8 cellular contexts compared by ENCODE assay signal in the genomic region with DNA sequence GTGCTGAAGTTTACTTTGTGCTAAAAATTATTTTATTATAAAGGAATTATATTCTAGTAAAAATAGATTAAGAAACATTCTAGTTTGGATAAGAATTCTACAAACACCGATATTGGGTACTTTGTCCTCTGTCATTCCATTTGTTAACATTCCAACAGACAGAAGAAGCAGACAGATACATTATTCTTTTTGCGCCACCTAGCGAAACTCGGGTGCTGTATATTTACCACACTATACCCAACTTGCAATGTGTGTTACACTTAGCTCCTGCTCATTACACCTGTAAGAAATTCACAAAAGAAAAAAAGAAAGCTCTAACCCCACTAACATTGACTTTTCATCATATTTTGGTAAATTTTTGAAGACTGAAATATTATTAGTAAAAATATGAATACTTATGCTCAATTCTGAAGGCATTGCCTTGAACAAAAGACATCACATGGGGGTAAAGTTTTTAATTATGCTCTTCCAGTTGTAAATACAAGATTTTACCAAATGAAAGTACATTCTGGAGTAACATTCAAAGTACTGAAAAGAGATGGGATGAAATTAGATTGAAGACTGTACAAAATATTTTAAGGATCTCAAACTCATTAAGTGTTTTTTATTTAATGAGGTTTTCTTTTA.
A peak's percentile ranks its signal among the peaks of the same experiment; 100 is the strongest.
DNase-seq lines count a peak whose midpoint lies in the region; ATAC-seq, FAIRE-seq and TF ChIP-seq lines count a peak whose summit lies in the region.

No MANE protein-coding gene starts in this region.

- H2AFZ ChIP-seq in OCI-LY7 (ENCODE audit: low read length): no peak overlapping the region

- H4K20me1 ChIP-seq in OCI-LY7 (ENCODE audit: insufficient read depth, low read length): no peaks in the 10 kb centered on the region

- no peaks in the 10 kb centered on the region for H3K36me3 ChIP-seq in OCI-LY7 (ENCODE audit: insufficient read depth, low read length)
- no peaks in the 10 kb centered on the region for H3K36me3 ChIP-seq in right atrium auricular region
- no peaks in the 10 kb centered on the region for H3K36me3 ChIP-seq in effector memory CD4-positive, alpha-beta T cell (ENCODE audit: control insufficient read depth, insufficient read depth, low read length)

- intact Hi-C loops in OCI-LY7 (cut with micrococcal nuclease; ENCODE audit: unreplicated experiment): loop anchor here (2.0 to 10.0 kb wide), 5 partner anchors 98 to 820 kb away; no protein-coding TSS in a partner anchor

- ATAC-seq in GM21526 (IDR thresholded peaks at IDR 0.05; ENCODE audit: low FRiP score, unreplicated experiment): peak; percentile 98

- H3K9me3 ChIP-seq in OCI-LY7 (ENCODE audit: low read length) (no peaks in the 10 kb centered on the region), right atrium auricular region (no peaks in the 10 kb centered on the region)
- H3K9me3 ChIP-seq in effector memory CD4-positive, alpha-beta T cell (ENCODE audit: control insufficient read depth, low read length): no peaks in the 10 kb centered on the region

- H3K27ac ChIP-seq in OCI-LY7 (ENCODE audit: low read depth, low read length, poor library complexity, severe bottlenecking) (no peak overlapping the region), right atrium auricular region (no peak overlapping the region)
- no peak overlapping the region for H3K27ac ChIP-seq in effector memory CD4-positive, alpha-beta T cell (ENCODE audit: insufficient read depth, low read length, poor library complexity, severe bottlenecking)

- POLR2A ChIA-PET in OCI-LY7 (lab: Charles Lee): interaction anchor here (0.6 to 1.3 kb wide), 6 partner anchors 8 to 810 kb away, joined by 3 to 8 read pairs (median 3); no protein-coding TSS in a partner anchor

- FAIRE-seq in G401.6 (lab: Jason Lieb, UNC): peak; percentile 97

- no peaks in the 10 kb centered on the region for H3K4me1 ChIP-seq in OCI-LY7 (ENCODE audit: insufficient read depth, low read length, poor library complexity, severe bottlenecking)
- H3K4me1 ChIP-seq in right atrium auricular region: no peaks in the 10 kb centered on the region
- no peaks in the 10 kb centered on the region for H3K4me1 ChIP-seq in effector memory CD4-positive, alpha-beta T cell (ENCODE audit: control insufficient read depth, insufficient read depth, low read length, poor library complexity, severe bottlenecking)

- peak; percentile 98 for TF ChIP-seq CTCF in OCI-LY7 (conservative IDR thresholded peaks at IDR 0.05; ENCODE audit: low read length)
- TF ChIP-seq CTCF in right atrium auricular region (IDR thresholded peaks at IDR 0.05): peak; percentile 66 to 83
- peak; percentile 75 for TF ChIP-seq CTCF in retinal pigment epithelial cell (conservative IDR thresholded peaks at IDR 0.05; ENCODE audit: low read depth, low read length)

- peak; percentile 87 for DNase-seq in HT-29 (ENCODE audit: low spot score)
- DNase-seq in OCI-LY7 (ENCODE audit: low spot score): peak; percentile 72
- peak; percentile 57 for DNase-seq in amniotic epithelial cell (ENCODE audit: low read depth)
- DNase-seq in right atrium auricular region (ENCODE audit: low spot score): peak; percentile 66
- DNase-seq in retinal pigment epithelial cell (ENCODE audit: low read depth): peak; percentile 22
- no peak for DNase-seq in effector memory CD4-positive, alpha-beta T cell

- H3K9me2 ChIP-seq in OCI-LY7 (ENCODE audit: insufficient read depth, low read length): no peaks in the 10 kb centered on the region

- H3K79me2 ChIP-seq in OCI-LY7 (ENCODE audit: insufficient read depth, low read depth, low read length): no peaks in the 10 kb centered on the region

- CTCF ChIA-PET in OCI-LY7 (lab: Charles Lee; ENCODE audit: unreplicated experiment): no interaction called here

- no peak overlapping the region for H3K4me2 ChIP-seq in OCI-LY7 (ENCODE audit: low read length)

- BruUV-seq in OCI-LY7 (replicated peaks; lab: Mats Ljungman, UMichigan): no TSS peak

- H3K4me3 ChIP-seq in OCI-LY7 (ENCODE audit: low read depth, low read length, poor library complexity, severe bottlenecking): no peak overlapping the region
- no peak overlapping the region for H3K4me3 ChIP-seq in right atrium auricular region
- no peak overlapping the region for H3K4me3 ChIP-seq in retinal pigment epithelial cell (ENCODE audit: low read length)
- H3K4me3 ChIP-seq in effector memory CD4-positive, alpha-beta T cell (ENCODE audit: insufficient read depth, low read depth, low read length, poor library complexity, severe bottlenecking): no peak overlapping the region

- H3K27me3 ChIP-seq in right atrium auricular region: no peaks in the 10 kb centered on the region
- no peaks in the 10 kb centered on the region for H3K27me3 ChIP-seq in effector memory CD4-positive, alpha-beta T cell (replicated peaks; ENCODE audit: control insufficient read depth, insufficient read depth, low read length, poor library complexity, severe bottlenecking)

Comparison
In these comparisons a context has a peak if more than half of its experiments do, and no peak if none do; other contexts are left out.
1. DNase-seq: peak in HT-29 (single experiment), OCI-LY7 (single experiment), amniotic epithelial cell (single experiment), right atrium auricular region (single experiment) and retinal pigment epithelial cell (single experiment); none in effector memory CD4-positive, alpha-beta T cell (0 of 3).
2. Peak in every context shown above with its lines, with median percentiles within 50 percentile points of each other: CTCF ChIP-seq.